In the genomic region with DNA sequence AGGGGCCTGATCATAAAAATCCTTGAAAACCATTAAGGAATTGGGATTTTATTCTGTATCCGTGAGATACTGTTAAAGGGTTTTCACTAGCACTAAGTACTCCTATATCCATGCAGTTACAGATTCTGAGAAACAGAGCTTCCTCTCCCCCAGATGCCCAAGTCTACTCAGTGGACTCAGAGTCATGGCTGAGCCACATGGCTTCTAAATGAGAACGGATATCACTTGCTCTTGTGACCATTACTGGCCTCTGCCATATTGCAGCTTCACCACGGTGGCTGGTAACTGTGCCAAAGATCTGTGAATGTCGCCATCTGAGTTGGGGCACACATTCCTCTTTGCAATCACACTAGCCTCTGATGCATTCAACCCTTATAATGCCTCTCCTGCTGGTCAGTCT, we compare ENCODE assay signal across 22 cellular contexts. TPM values are rescaled to one million over a fixed set of nuclear protein-coding genes. Genes with fewer than 3 reads are reported as not detected.
A peak's percentile ranks its signal among the peaks of the same experiment; 100 is the strongest.
DNase-seq lines count a peak whose midpoint lies in the region; ATAC-seq and TF ChIP-seq lines count a peak whose summit lies in the region.
"Had no signal": no experiment of that assay in that cellular context is flagged by ENCODE, and none has a peak within 500 bp of the region (broad histone marks: within the 10 kb centered on the region; RNA-seq: fewer than 3 reads in every experiment).

No MANE protein-coding gene starts in this region.

- no peak for TF ChIP-seq CTCF in H9 (conservative IDR thresholded peaks at IDR 0.05)

- H3K4me1 Mint-ChIP-seq in H9, result peaks cover 4 to 6% of the 10 kb centered on the region in 2 experiments; a peak in 3 of 4 replicates
- no peaks in the 10 kb centered on the region for H3K4me1 Mint-ChIP-seq in stimulated activated memory B cell treated with anti-CD40 and anti-IgM and Interleukin-4, amounts not matched to agents 10 μg/mL and 1 μg/mL and 100 μg/mL, for 72 hours
- H3K4me1 Mint-ChIP-seq in naive thymus-derived CD8-positive, alpha-beta T cell, result no peaks in the 10 kb centered on the region
- H3K4me1 Mint-ChIP-seq: CD14-positive monocyte; CD8-positive, alpha-beta memory T cell had no signal

- H3K27me3 ChIP-seq in H9 (ENCODE audit: insufficient read depth, low read length), result no peaks in the 10 kb centered on the region
- H3K27me3 ChIP-seq: BLaER1 treated with 17β-estradiol and CSF1 and Interleukin-3, amounts not matched to agents 10 nM and 100 nM had no signal

- no peak overlapping the region for H3K4me3 Mint-ChIP-seq in H9
- no peak overlapping the region for H3K4me3 Mint-ChIP-seq in stimulated activated memory B cell treated with anti-CD40 and anti-IgM and Interleukin-4, amounts not matched to agents 10 μg/mL and 1 μg/mL and 100 μg/mL, for 72 hours
- no peak overlapping the region for H3K4me3 Mint-ChIP-seq in naive thymus-derived CD8-positive, alpha-beta T cell
- H3K4me3 Mint-ChIP-seq: CD14-positive monocyte; CD4-positive, alpha-beta T cell; CD8-positive, alpha-beta memory T cell had no signal

- H3K9me3 ChIP-seq in H9 (ENCODE audit: control insufficient read depth, low read depth, low read length), result no peaks in the 10 kb centered on the region
- H3K9me3 ChIP-seq: A549; BE2C; BLaER1 treated with 17β-estradiol and CSF1 and Interleukin-3, amounts not matched to agents 10 nM and 100 nM had no signal

- DNase-seq in EL (peak; percentile 1), H9 (no peak), myocyte (ENCODE audit: low read depth) (peak; percentile 19)
- DNase-seq in naive thymus-derived CD8-positive, alpha-beta T cell, result no peak
- DNase-seq: 8988T; ACHN; AML-193; BE2C; CD4-positive, alpha-beta T cell; CD8-positive, alpha-beta memory T cell; DMS53; DMS79 treated with DMSO at 0.1 percent for 48 hours; GOT3; H7 had no signal

- no peak overlapping the region for H3T11ph ChIP-seq in H9 (ENCODE audit: low read length)

- POLR2A ChIA-PET in naive thymus-derived CD8-positive, alpha-beta T cell (lab: Charles Lee), result no interaction called here

- no peaks in the 10 kb centered on the region for H4K20me1 ChIP-seq in H9 (ENCODE audit: control insufficient read depth, insufficient read depth, insufficient read length)
- H4K20me1 ChIP-seq: BLaER1 treated with 17β-estradiol and CSF1 and Interleukin-3, amounts not matched to agents 10 nM and 100 nM had no signal

- no peak overlapping the region for H4K91ac ChIP-seq in H9 (ENCODE audit: insufficient read length, low read depth, low read length)

- WGBS in H9 (ENCODE audit: extremely low coverage, insufficient read length, low lambda C conversion rate), result no CpG with 5 or more reads among the region's 4 CpGs

- H4K8ac ChIP-seq in H9 (replicated peaks; ENCODE audit: insufficient read length, low read depth, low read length), result no peak overlapping the region

- no peak overlapping the region for H4K5ac ChIP-seq in H9 (ENCODE audit: insufficient read length, low read depth, low read length)

- no peak overlapping the region for H2AFZ ChIP-seq in H9 (ENCODE audit: low read length)

- H2BK15ac ChIP-seq in H9 (ENCODE audit: low read depth, low read length), result no peak overlapping the region

- no peaks in the 10 kb centered on the region for H3K79me2 ChIP-seq in H9 (ENCODE audit: insufficient read depth, low read length)

- no peak overlapping the region for H3K27ac Mint-ChIP-seq in H9
- no peak overlapping the region for H3K27ac Mint-ChIP-seq in stimulated activated memory B cell treated with anti-CD40 and anti-IgM and Interleukin-4, amounts not matched to agents 10 μg/mL and 1 μg/mL and 100 μg/mL, for 72 hours
- no peak overlapping the region for H3K27ac Mint-ChIP-seq in naive thymus-derived CD8-positive, alpha-beta T cell
- H3K27ac Mint-ChIP-seq: CD4-positive, alpha-beta T cell; CD8-positive, alpha-beta memory T cell had no signal

- no peak overlapping the region for H3K9ac ChIP-seq in H9 (ENCODE audit: extremely low read depth, insufficient read length, low read length)
- H3K9ac ChIP-seq: BLaER1 treated with 17β-estradiol and CSF1 and Interleukin-3, amounts not matched to agents 10 nM and 100 nM had no signal

- H3K18ac ChIP-seq in H9 (ENCODE audit: insufficient read length, low read depth, low read length), result no peak overlapping the region

- ATAC-seq in stimulated activated memory B cell treated with anti-CD40 and anti-IgM and Interleukin-4, amounts not matched to agents 10 μg/mL and 1 μg/mL and 100 μg/mL, for 72 hours, result peak; percentile 24
- no peak for ATAC-seq in naive thymus-derived CD8-positive, alpha-beta T cell
- ATAC-seq in GM18867 (IDR thresholded peaks at IDR 0.05; ENCODE audit: unreplicated experiment), result no peak
- no peak for ATAC-seq in HG03439 (IDR thresholded peaks at IDR 0.05; ENCODE audit: unreplicated experiment)
- ATAC-seq: GM12878, HCT116 had no signal

- H2BK5ac ChIP-seq in H9 (ENCODE audit: insufficient read length, low read length), result no peak overlapping the region

- no peak overlapping the region for H2AK5ac ChIP-seq in H9 (ENCODE audit: insufficient read length, low read length)

- H3K27ac ChIP-seq in H9 (ENCODE audit: insufficient read length, low read depth, low read length), result no peak overlapping the region
- H3K27ac ChIP-seq: A549; BLaER1 treated with 17β-estradiol and CSF1 and Interleukin-3, amounts not matched to agents 10 nM and 100 nM had no signal

- H3K4ac ChIP-seq in H9 (ENCODE audit: low read depth, low read length), result no peak overlapping the region

- H3K56ac ChIP-seq in H9 (ENCODE audit: insufficient read length, low read depth, low read length), result no peak overlapping the region

- H3K23me2 ChIP-seq in H9 (ENCODE audit: insufficient read length, low read depth, low read length, poor library complexity, severe bottlenecking), result no peaks in the 10 kb centered on the region

- H3K27me3 Mint-ChIP-seq in H9 (ENCODE audit: low read depth), result peaks cover 2% of the 10 kb centered on the region; the same call in 1 of the 2 replicates
- no peaks in the 10 kb centered on the region for H3K27me3 Mint-ChIP-seq in stimulated activated memory B cell treated with anti-CD40 and anti-IgM and Interleukin-4, amounts not matched to agents 10 μg/mL and 1 μg/mL and 100 μg/mL, for 72 hours
- peaks cover 0 to 9% (median 0%) of the 10 kb centered on the region in 5 donors for H3K27me3 Mint-ChIP-seq in naive thymus-derived CD8-positive, alpha-beta T cell

- no peak overlapping the region for H3K4me2 ChIP-seq in H9 (ENCODE audit: insufficient read depth, insufficient read length, low read length)
- H3K4me2 ChIP-seq: A549; BLaER1 treated with 17β-estradiol and CSF1 and Interleukin-3, amounts not matched to agents 10 nM and 100 nM had no signal

- no peaks in the 10 kb centered on the region for H3K36me3 Mint-ChIP-seq in H9 (ENCODE audit: insufficient read depth in 1 of 3, low read depth in 3 of 3)
- no peaks in the 10 kb centered on the region for H3K36me3 Mint-ChIP-seq in stimulated activated memory B cell treated with anti-CD40 and anti-IgM and Interleukin-4, amounts not matched to agents 10 μg/mL and 1 μg/mL and 100 μg/mL, for 72 hours
- H3K36me3 Mint-ChIP-seq in naive thymus-derived CD8-positive, alpha-beta T cell, result no peaks in the 10 kb centered on the region
- H3K36me3 Mint-ChIP-seq: CD14-positive monocyte; CD8-positive, alpha-beta memory T cell had no signal

- H3K14ac ChIP-seq in H9 (ENCODE audit: insufficient read depth, low read length), result peak overlapping the region; percentile 49; the same call in 1 of the 2 replicates

- peaks cover 2% of the 10 kb centered on the region; the same call in 1 of the 2 replicates for H3K4me1 ChIP-seq in H9 (ENCODE audit: insufficient read depth, low read length)
- H3K4me1 ChIP-seq: A549; BE2C; BLaER1 treated with 17β-estradiol and CSF1 and Interleukin-3, amounts not matched to agents 10 nM and 100 nM had no signal

- H2BK20ac ChIP-seq in H9 (ENCODE audit: low read depth, low read length, poor library complexity, severe bottlenecking), result no peak overlapping the region

- H2BK120ac ChIP-seq in H9 (ENCODE audit: low read depth, low read length, poor library complexity, severe bottlenecking), result no peak overlapping the region

- no peaks in the 10 kb centered on the region for H3K79me1 ChIP-seq in H9 (ENCODE audit: insufficient read depth, low read depth, low read length, poor library complexity, severe bottlenecking)

- H2BK12ac ChIP-seq in H9 (ENCODE audit: insufficient read length, low read depth, low read length), result no peak overlapping the region

- no peak overlapping the region for H3K23ac ChIP-seq in H9 (ENCODE audit: insufficient read length, low read depth, low read length)

- no peaks in the 10 kb centered on the region for H3K9me3 Mint-ChIP-seq in H9
- H3K9me3 Mint-ChIP-seq in stimulated activated memory B cell treated with anti-CD40 and anti-IgM and Interleukin-4, amounts not matched to agents 10 μg/mL and 1 μg/mL and 100 μg/mL, for 72 hours, result no peaks in the 10 kb centered on the region
- H3K9me3 Mint-ChIP-seq in naive thymus-derived CD8-positive, alpha-beta T cell, result no peaks in the 10 kb centered on the region
- H3K9me3 Mint-ChIP-seq: CD4-positive, alpha-beta T cell had no signal

RNA-seq across cellular contexts. Expression of gene PALS2, which starts 42.0 kb away (rescaled TPM):
- total RNA-seq in H9 (2021) (47.4 and 63.1 TPM in 2 replicates), myocyte (28.3 and 39.1 TPM in 2 replicates)
- polyA plus RNA-seq in myocyte (2012), result 15.8 TPM
- 10 to 100 TPM; 66.9 to 75.4 TPM for total RNA-seq in naive thymus-derived CD8-positive, alpha-beta T cell
- polyA plus RNA-seq in naive thymus-derived CD8-positive, alpha-beta T cell, result 10 to 100 TPM; 23.4 to 29.9 (median 24.7) TPM

Comparison
In these comparisons a context has a peak if more than half of its experiments do, and no peak if none do; other contexts are left out.
1. DNase-seq: peak in EL (single experiment) and myocyte (single experiment); none in H9 (single experiment) and naive thymus-derived CD8-positive, alpha-beta T cell (0 of 10).